ENCODE assay signal across 19 cellular contexts in the genomic region with DNA sequence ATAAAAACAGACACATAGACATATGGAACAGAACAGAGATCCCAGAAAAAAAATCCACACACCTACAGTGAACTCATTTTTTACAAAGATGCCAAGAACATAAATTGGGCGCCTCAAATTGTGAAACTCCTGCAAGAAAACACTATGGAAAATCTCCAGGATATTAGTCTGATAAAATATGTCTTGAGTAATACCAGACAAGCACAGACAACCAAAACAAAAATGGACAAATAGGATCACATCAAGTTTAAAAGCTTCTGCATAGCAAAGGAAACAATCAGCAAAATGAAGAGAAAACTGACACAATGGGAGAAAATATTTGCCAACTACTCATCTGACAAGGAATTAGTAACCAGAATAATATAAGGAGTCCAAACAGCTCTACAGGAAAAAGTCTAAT.
DNase-seq lines count a peak whose midpoint lies in the region; ATAC-seq, FAIRE-seq and TF ChIP-seq lines count a peak whose summit lies in the region.
"Had no signal": no experiment of that assay in that cellular context is flagged by ENCODE, and none has a peak within 500 bp of the region (broad histone marks: within the 10 kb centered on the region; RNA-seq: fewer than 3 reads in every experiment).

No MANE protein-coding gene starts in this region.

- H3K4me3 ChIP-seq in RWPE2 (ENCODE audit: severe bottlenecking) (no peak overlapping the region), bronchial epithelial cell (ENCODE audit: low read depth, low read length) (no peak overlapping the region), fibroblast of pulmonary artery (replicated peaks; ENCODE audit: low read depth, low read length) (no peak overlapping the region)
- H3K4me3 ChIP-seq: BLaER1, GM12878, GM23338, HAP-1 had no signal

- H3K36me3 ChIP-seq in RWPE2 (ENCODE audit: low read depth) = no peaks in the 10 kb centered on the region
- H3K36me3 ChIP-seq in bronchial epithelial cell (ENCODE audit: control insufficient read depth, insufficient read depth, low read length) = no peaks in the 10 kb centered on the region
- H3K36me3 ChIP-seq: BLaER1, HAP-1 had no signal

- TF ChIP-seq CTCF in RWPE2 (IDR thresholded peaks at IDR 0.05; ENCODE audit: poor library complexity, severe bottlenecking) = no peak
- no peak for TF ChIP-seq CTCF in bronchial epithelial cell (IDR thresholded peaks at IDR 0.05; ENCODE audit: insufficient read depth, low read length, severe bottlenecking)
- TF ChIP-seq CTCF in fibroblast of pulmonary artery (IDR thresholded peaks at IDR 0.05; ENCODE audit: low read length, missing control alignments) = no peak

- ATAC-seq in RWPE2 (ENCODE audit: low read depth) (no peak), HG03432 (IDR thresholded peaks at IDR 0.05; ENCODE audit: unreplicated experiment) (no peak)
- ATAC-seq: CD8-positive, alpha-beta T cell; GM12878; GM23338 had no signal

- DNase-seq in RWPE2 (ENCODE audit: low spot score) (no peak), bronchial epithelial cell (ENCODE audit: low read depth) (peak; percentile 77), fibroblast of pulmonary artery (ENCODE audit: low read depth) (peak; percentile 13), kidney glomerular epithelial cell (lab: John Stamatoyannopoulos, UW) (no peak), ecto neural progenitor cell (ENCODE audit: low spot score) (no peak)
- DNase-seq: Caco-2; CD4-positive, CD25-positive, alpha-beta regulatory T cell; CD8-positive, alpha-beta T cell; DMS153; DND-41; HFFc6 had no signal

- H3K9me3 ChIP-seq in RWPE2 (ENCODE audit: severe bottlenecking) = no peaks in the 10 kb centered on the region
- H3K9me3 ChIP-seq: Caco-2, HAP-1 had no signal

- no peaks in the 10 kb centered on the region for H3K27me3 ChIP-seq in RWPE2 (ENCODE audit: insufficient read depth, poor library complexity, severe bottlenecking)
- no peaks in the 10 kb centered on the region for H3K27me3 ChIP-seq in bronchial epithelial cell (ENCODE audit: control insufficient read depth, insufficient read depth, low read length)
- H3K27me3 ChIP-seq: BLaER1 had no signal

- no peaks in the 10 kb centered on the region for H3K4me1 ChIP-seq in RWPE2 (ENCODE audit: insufficient read depth, poor library complexity, severe bottlenecking)
- H3K4me1 ChIP-seq: BLaER1, Caco-2, HAP-1 had no signal

- peak overlapping the region; percentile 41 for H3K27ac ChIP-seq in RWPE2 (ENCODE audit: poor library complexity, severe bottlenecking)
- H3K27ac ChIP-seq: BLaER1, C4-2B had no signal

- FAIRE-seq in bronchial epithelial cell (lab: Jason Lieb, UNC) = no peak
- FAIRE-seq: G401.6, GM12878, GM19239 had no signal

Comparison
In these comparisons a context has a peak if more than half of its experiments do, and no peak if none do; other contexts are left out.
1. DNase-seq: peak in bronchial epithelial cell (single experiment) and fibroblast of pulmonary artery (single experiment); none in RWPE2 (single experiment), kidney glomerular epithelial cell (single experiment) and ecto neural progenitor cell (single experiment).